In genomic region chr5:43602456-43602817, GRCh38 we compare ENCODE assay signal across 1 cellular context.
TF ChIP-seq lines count a peak whose summit lies in the region.

No MANE protein-coding gene starts in this region.

TF ChIP-seq in SK-N-SH, 30 proteins besides CTCF, POLR2A, EP300 and RAD21 (continued from another document):
- TF ChIP-seq TAF1 (IDR thresholded peaks at IDR 0.05; ENCODE audit: borderline replicate concordance, low read depth, low read length) (0 out of 2 replicates have a peak, but pooled peaks have one; percentile 32), FOSL2 (IDR thresholded peaks at IDR 0.05; ENCODE audit: borderline replicate concordance, low read depth) (no peak), FOXM1 (IDR thresholded peaks at IDR 0.05; ENCODE audit: low read depth) (no peak), JUND (IDR thresholded peaks at IDR 0.05) (no peak), REST (IDR thresholded peaks at IDR 0.05; ENCODE audit: low read depth, low read length) (no peak), MEF2A (IDR thresholded peaks at IDR 0.05; ENCODE audit: borderline replicate concordance, low read depth) (no peak), POLR2AphosphoS5 (IDR thresholded peaks at IDR 0.05; ENCODE audit: low read depth, low read length) (peak; percentile 35; the same call in 1 of the 2 replicates), ELF1 (IDR thresholded peaks at IDR 0.05) (no peak), TEAD4 (IDR thresholded peaks at IDR 0.05; ENCODE audit: borderline replicate concordance, insufficient read depth) (no peak), RFX5 (IDR thresholded peaks at IDR 0.05; ENCODE audit: low read length) (no peak), RCOR1 (IDR thresholded peaks at IDR 0.05; ENCODE audit: low read length) (peak; percentile 39; the same call in 1 of the 2 replicates)
- TF ChIP-seq, protein P1, sequence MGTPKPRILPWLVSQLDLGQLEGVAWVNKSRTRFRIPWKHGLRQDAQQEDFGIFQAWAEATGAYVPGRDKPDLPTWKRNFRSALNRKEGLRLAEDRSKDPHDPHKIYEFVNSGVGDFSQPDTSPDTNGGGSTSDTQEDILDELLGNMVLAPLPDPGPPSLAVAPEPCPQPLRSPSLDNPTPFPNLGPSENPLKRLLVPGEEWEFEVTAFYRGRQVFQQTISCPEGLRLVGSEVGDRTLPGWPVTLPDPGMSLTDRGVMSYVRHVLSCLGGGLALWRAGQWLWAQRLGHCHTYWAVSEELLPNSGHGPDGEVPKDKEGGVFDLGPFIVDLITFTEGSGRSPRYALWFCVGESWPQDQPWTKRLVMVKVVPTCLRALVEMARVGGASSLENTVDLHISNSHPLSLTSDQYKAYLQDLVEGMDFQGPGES (IDR thresholded peaks at IDR 0.05; ENCODE audit: low read depth, low read length): no peak
TF ChIP-seq in SK-N-SH: peak in this region for 7.
